In the genomic region with DNA sequence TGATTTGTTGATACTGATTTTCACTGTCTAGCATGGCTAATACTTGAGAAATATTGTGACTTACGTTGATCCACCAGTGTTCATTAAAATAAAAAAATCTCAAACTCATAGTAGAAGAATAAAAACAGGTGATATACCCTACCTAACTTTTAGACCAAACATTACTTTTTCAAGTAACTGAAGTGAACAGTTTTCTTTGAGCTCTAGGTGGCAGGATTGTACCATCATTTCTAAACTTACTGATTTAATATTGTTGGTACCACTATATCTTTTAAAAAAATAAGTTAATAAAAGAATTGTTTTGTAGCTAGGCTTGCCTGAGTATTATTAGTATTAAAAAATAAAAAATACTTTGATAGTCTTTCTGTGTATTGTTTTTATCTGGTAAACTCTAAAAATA, we compare ENCODE assay signal across 9 cellular contexts. TPM values are rescaled to one million over a fixed set of nuclear protein-coding genes. Genes with fewer than 3 reads are reported as not detected.
DNase-seq lines count a peak whose midpoint lies in the region; ATAC-seq and TF ChIP-seq lines count a peak whose summit lies in the region.
"Had no signal": no experiment of that assay in that cellular context is flagged by ENCODE, and none has a peak within 500 bp of the region (broad histone marks: within the 10 kb centered on the region; RNA-seq: fewer than 3 reads in every experiment).

No MANE protein-coding gene starts in this region.

- H3K36me3 Mint-ChIP-seq in type B pancreatic cell: peaks cover 36% of the 10 kb centered on the region

- H3K27ac Mint-ChIP-seq in type B pancreatic cell: no peak overlapping the region

- H3K27me3 ChIP-seq in left ventricle myocardium inferior (ENCODE audit: low read depth): no peaks in the 10 kb centered on the region
- H3K27me3 ChIP-seq in Peyer's patch: no peaks in the 10 kb centered on the region
- no peaks in the 10 kb centered on the region for H3K27me3 ChIP-seq in ascending aorta

- H3K36me3 ChIP-seq in left ventricle myocardium inferior (peaks cover 81% of the 10 kb centered on the region), Peyer's patch (peaks cover 0 to 58% (median 0%) of the 10 kb centered on the region in 3 donors), ascending aorta (peaks cover 22 to 53% of the 10 kb centered on the region in 2 donors)

- H3K27me3 Mint-ChIP-seq in type B pancreatic cell: no peaks in the 10 kb centered on the region

- TF ChIP-seq CTCF in left ventricle myocardium inferior (IDR thresholded peaks at IDR 0.05; ENCODE audit: borderline replicate concordance) (peak; percentile 56), Peyer's patch (IDR thresholded peaks at IDR 0.05) (peak in 4 of 6 experiments; percentile 26 to 41 (median 36)), fibroblast of the aortic adventitia (IDR thresholded peaks at IDR 0.05; ENCODE audit: insufficient read depth, low read length) (peak; percentile 45), type B pancreatic cell (conservative IDR thresholded peaks at IDR 0.05) (peak; percentile 68), coronary artery (IDR thresholded peaks at IDR 0.05) (no peak), ascending aorta (IDR thresholded peaks at IDR 0.05) (peak in 1 of 3 experiments; percentile 48)

- DNase-seq in left ventricle myocardium inferior (no peak), cardiac septum (ENCODE audit: low spot score) (no peak), Peyer's patch (no peak), fibroblast of the aortic adventitia (ENCODE audit: low read depth) (peak; percentile 49), type B pancreatic cell (ENCODE audit: extremely low spot score, unreplicated experiment) (no peak), coronary artery (ENCODE audit: low spot score) (no peak), ascending aorta (ENCODE audit: low spot score in 2 of 2) (no peak)
- DNase-seq: DMS79 treated with DMSO at 0.1 percent for 48 hours had no signal

- peaks cover 4% of the 10 kb centered on the region for H3K4me1 Mint-ChIP-seq in type B pancreatic cell (ENCODE audit: unreplicated experiment)

- H3K27ac ChIP-seq in left ventricle myocardium inferior (replicated peaks): no peak overlapping the region
- H3K27ac ChIP-seq in Peyer's patch: no peak overlapping the region
- no peak overlapping the region for H3K27ac ChIP-seq in coronary artery
- no peak overlapping the region for H3K27ac ChIP-seq in ascending aorta

- H3K4me3 ChIP-seq in left ventricle myocardium inferior: no peak overlapping the region
- no peak overlapping the region for H3K4me3 ChIP-seq in Peyer's patch
- no peak overlapping the region for H3K4me3 ChIP-seq in fibroblast of the aortic adventitia (ENCODE audit: low read depth, low read length)
- no peak overlapping the region for H3K4me3 ChIP-seq in coronary artery
- no peak overlapping the region for H3K4me3 ChIP-seq in ascending aorta

- H3K4me3 Mint-ChIP-seq in type B pancreatic cell: no peak overlapping the region

- H3K4me1 ChIP-seq in left ventricle myocardium inferior: peaks cover 16% of the 10 kb centered on the region
- H3K4me1 ChIP-seq in Peyer's patch: no peaks in the 10 kb centered on the region
- H3K4me1 ChIP-seq in ascending aorta: peaks cover 0 to 2% of the 10 kb centered on the region in 2 donors

- intact Hi-C loops in left ventricle myocardium inferior (cut with micrococcal nuclease) (no loop called here), cardiac septum (cut with DNase I) (no loop called here), ascending aorta (cut with DNase I) (no loop called here)

- no peak for TF ChIP-seq POLR2A in Peyer's patch (IDR thresholded peaks at IDR 0.05)

- H3K9me3 ChIP-seq in left ventricle myocardium inferior (replicated peaks): no peaks in the 10 kb centered on the region
- H3K9me3 ChIP-seq in Peyer's patch: no peaks in the 10 kb centered on the region
- H3K9me3 ChIP-seq in ascending aorta: no peaks in the 10 kb centered on the region

- ATAC-seq in GM21825 (IDR thresholded peaks at IDR 0.05; ENCODE audit: unreplicated experiment): no peak

- H3K9me3 Mint-ChIP-seq in type B pancreatic cell: no peaks in the 10 kb centered on the region

RNA-seq across cellular contexts. Expression of gene CDC73, which starts 21.5 kb away (rescaled TPM):
- 46.8 TPM for total RNA-seq in left ventricle myocardium inferior
- 57.7 TPM for total RNA-seq in cardiac septum
- total RNA-seq in Peyer's patch: 100 to 1,000 TPM in 1 of 4 donors, 10 to 100 TPM in 3; 28.6 to 191 (median 43.1) TPM
- 33.4 and 174 TPM in 2 replicates for total RNA-seq in fibroblast of the aortic adventitia (ENCODE audit: low replicate concordance)
- total RNA-seq in type B pancreatic cell (ENCODE audit: low replicate concordance): 43.3 and 57.5 TPM in 2 replicates
- total RNA-seq in ascending aorta: 26.5 TPM

RNA-seq across cellular contexts. Expression of gene GLRX2, which starts 38.1 kb away (rescaled TPM):
- total RNA-seq in left ventricle myocardium inferior (31.8 TPM), cardiac septum (29.0 TPM), Peyer's patch (10 to 100 TPM in 1 of 4 donors, 1 to 10 TPM in 3; 3.3 to 12.4 (median 7.5) TPM), fibroblast of the aortic adventitia (ENCODE audit: low replicate concordance) (4.3 and 25.7 TPM in 2 replicates), type B pancreatic cell (ENCODE audit: low replicate concordance) (13.9 and 18.9 TPM in 2 replicates), ascending aorta (2.8 TPM)

RNA-seq across cellular contexts. Expression of gene B3GALT2, which starts 43.1 kb away (rescaled TPM):
- total RNA-seq in left ventricle myocardium inferior (77.2 TPM), cardiac septum (30.3 TPM), Peyer's patch (1 to 10 TPM; 1.3 to 3.3 (median 2.6) TPM), fibroblast of the aortic adventitia (ENCODE audit: low replicate concordance) (0.18 and 1.2 TPM in 2 replicates), type B pancreatic cell (ENCODE audit: low replicate concordance) (3.2 and 3.6 TPM in 2 replicates), ascending aorta (not detected)
